In genomic region chr16:72858611-72859493, GRCh38 we compare ENCODE assay signal across 13 cellular contexts.
DNase-seq lines count a peak whose midpoint lies in the region; ATAC-seq and TF ChIP-seq lines count a peak whose summit lies in the region.
"Had no signal": no experiment of that assay in that cellular context is flagged by ENCODE, and none has a peak within 500 bp of the region (broad histone marks: within the 10 kb centered on the region; RNA-seq: fewer than 3 reads in every experiment).

No MANE protein-coding gene starts in this region.

- H3K9me3 ChIP-seq in left ventricle myocardium inferior (replicated peaks): no peaks in the 10 kb centered on the region
- no peaks in the 10 kb centered on the region for H3K9me3 ChIP-seq in trophoblast cell (ENCODE audit: insufficient read depth, low read depth, low read length)

- H3K79me2 ChIP-seq in trophoblast cell (ENCODE audit: control insufficient read depth, insufficient read depth, low read length, poor library complexity): no peaks in the 10 kb centered on the region

- no peak overlapping the region for H4K12ac ChIP-seq in trophoblast cell (ENCODE audit: low read depth, low read length)

- H3K4me1 Mint-ChIP-seq in activated naive CD8-positive, alpha-beta T cell treated with anti-CD3 and anti-CD28 coated beads, Interleukin-2, amount 50 U/mL, for 24 hours: no peaks in the 10 kb centered on the region
- no peaks in the 10 kb centered on the region for H3K4me1 Mint-ChIP-seq in activated naive CD8-positive, alpha-beta T cell treated with anti-CD3 and anti-CD28 coated beads for 36 hours
- no peaks in the 10 kb centered on the region for H3K4me1 Mint-ChIP-seq in stimulated activated naive CD8-positive, alpha-beta T cell treated with anti-CD3 and anti-CD28 coated beads, Interleukin-15, amount 100 ng/mL, for 72 hours
- peaks cover 3% of the 10 kb centered on the region for H3K4me1 Mint-ChIP-seq in glutamatergic neuron (ENCODE audit: low read depth, unreplicated experiment)

- H3K9ac ChIP-seq in trophoblast cell (ENCODE audit: low read length): no peak overlapping the region

- H3K27me3 Mint-ChIP-seq in activated naive CD8-positive, alpha-beta T cell treated with anti-CD3 and anti-CD28 coated beads, Interleukin-2, amount 50 U/mL, for 24 hours: peaks cover 2% of the 10 kb centered on the region
- H3K27me3 Mint-ChIP-seq in activated naive CD8-positive, alpha-beta T cell treated with anti-CD3 and anti-CD28 coated beads for 36 hours: no peaks in the 10 kb centered on the region
- peaks cover 8% of the 10 kb centered on the region for H3K27me3 Mint-ChIP-seq in stimulated activated naive CD8-positive, alpha-beta T cell treated with anti-CD3 and anti-CD28 coated beads, Interleukin-15, amount 100 ng/mL, for 72 hours
- H3K27me3 Mint-ChIP-seq in glutamatergic neuron (ENCODE audit: unreplicated experiment): peaks cover 2% of the 10 kb centered on the region
- H3K27me3 Mint-ChIP-seq: naive B cell had no signal

- no peak overlapping the region for H3K4me3 Mint-ChIP-seq in activated naive CD8-positive, alpha-beta T cell treated with anti-CD3 and anti-CD28 coated beads, Interleukin-2, amount 50 U/mL, for 24 hours
- no peak overlapping the region for H3K4me3 Mint-ChIP-seq in activated naive CD8-positive, alpha-beta T cell treated with anti-CD3 and anti-CD28 coated beads for 36 hours
- H3K4me3 Mint-ChIP-seq in stimulated activated naive CD8-positive, alpha-beta T cell treated with anti-CD3 and anti-CD28 coated beads, Interleukin-15, amount 100 ng/mL, for 72 hours: no peak overlapping the region
- H3K4me3 Mint-ChIP-seq in glutamatergic neuron (ENCODE audit: unreplicated experiment): no peak overlapping the region
- H3K4me3 Mint-ChIP-seq: activated CD4-positive, alpha-beta T cell treated with anti-CD3 and anti-CD28 coated beads, Interleukin-2, amount 10 ng/mL, durations not matched to agents 7 days and 5 days; naive B cell had no signal

- H2BK12ac ChIP-seq in trophoblast cell (ENCODE audit: low read length): no peak overlapping the region

- H4K8ac ChIP-seq in trophoblast cell (ENCODE audit: low read depth, low read length): peak overlapping the region; percentile 0

- no peak for TF ChIP-seq CTCF in left ventricle myocardium inferior (IDR thresholded peaks at IDR 0.05; ENCODE audit: borderline replicate concordance)
- TF ChIP-seq CTCF in glutamatergic neuron (IDR thresholded peaks at IDR 0.05; ENCODE audit: partially characterized antibody, unreplicated experiment): no peak

- no peak overlapping the region for H2BK120ac ChIP-seq in trophoblast cell (ENCODE audit: insufficient read depth, low read length, poor library complexity)

- intact Hi-C loops in left ventricle myocardium inferior (cut with micrococcal nuclease): no loop called here

- no peaks in the 10 kb centered on the region for H3K27me3 ChIP-seq in left ventricle myocardium inferior (ENCODE audit: low read depth)
- H3K27me3 ChIP-seq in trophoblast cell (ENCODE audit: insufficient read depth, low read length): no peaks in the 10 kb centered on the region

- peak overlapping the region; percentile 38 for H3K27ac Mint-ChIP-seq in activated naive CD8-positive, alpha-beta T cell treated with anti-CD3 and anti-CD28 coated beads, Interleukin-2, amount 50 U/mL, for 24 hours
- no peak overlapping the region for H3K27ac Mint-ChIP-seq in activated naive CD8-positive, alpha-beta T cell treated with anti-CD3 and anti-CD28 coated beads for 36 hours
- H3K27ac Mint-ChIP-seq in stimulated activated naive CD8-positive, alpha-beta T cell treated with anti-CD3 and anti-CD28 coated beads, Interleukin-15, amount 100 ng/mL, for 72 hours: peak overlapping the region in 1 of 2 donors; percentile 39
- no peak overlapping the region for H3K27ac Mint-ChIP-seq in glutamatergic neuron (ENCODE audit: unreplicated experiment)
- H3K27ac Mint-ChIP-seq: activated CD4-positive, alpha-beta T cell treated with anti-CD3 and anti-CD28 coated beads, Interleukin-2, amount 10 ng/mL, durations not matched to agents 7 days and 5 days; naive B cell had no signal

- peaks cover 42% of the 10 kb centered on the region for H3K4me1 ChIP-seq in left ventricle myocardium inferior
- H3K4me1 ChIP-seq in trophoblast cell (ENCODE audit: control insufficient read depth in 1 of 2, insufficient read depth in 2 of 2, low read length in 2 of 2): peaks cover 13 to 15% of the 10 kb centered on the region in 2 experiments

- no peak for DNase-seq in activated naive CD8-positive, alpha-beta T cell treated with anti-CD3 and anti-CD28 coated beads, Interleukin-2, amount 50 U/mL, for 24 hours
- no peak for DNase-seq in activated naive CD8-positive, alpha-beta T cell treated with anti-CD3 and anti-CD28 coated beads for 36 hours
- DNase-seq in left ventricle myocardium inferior: no peak
- peak; percentile 76 to 94 for DNase-seq in trophoblast cell
- no peak for DNase-seq in stimulated activated naive CD8-positive, alpha-beta T cell treated with anti-CD3 and anti-CD28 coated beads, Interleukin-15, amount 100 ng/mL, for 72 hours
- no peak for DNase-seq in glutamatergic neuron
- no peak for DNase-seq in NCI-H2081 (lab: John Stamatoyannopoulos, UW)
- no peak for DNase-seq in ureter (ENCODE audit: low spot score)
- DNase-seq: activated CD4-positive, alpha-beta T cell treated with anti-CD3 and anti-CD28 coated beads, Interleukin-2, amount 10 ng/mL, durations not matched to agents 7 days and 5 days; activated effector memory CD4-positive, alpha-beta T cell treated with Interleukin-2 at 50 U/mL for 16 hours; DMS53; HCEC 1CT; naive B cell had no signal

- WGBS in trophoblast cell (ENCODE audit: extremely low coverage, insufficient coverage, insufficient read length): no CpG with 5 or more reads among the region's 22 CpGs

- H3K23ac ChIP-seq in trophoblast cell (ENCODE audit: low read length): no peak overlapping the region

- ATAC-seq in activated naive CD8-positive, alpha-beta T cell treated with anti-CD3 and anti-CD28 coated beads, Interleukin-2, amount 50 U/mL, for 24 hours: no peak
- ATAC-seq in stimulated activated naive CD8-positive, alpha-beta T cell treated with anti-CD3 and anti-CD28 coated beads, Interleukin-15, amount 100 ng/mL, for 72 hours: no peak

- no peak overlapping the region for H3K18ac ChIP-seq in trophoblast cell (ENCODE audit: low read length)

- no peak overlapping the region for H4K91ac ChIP-seq in trophoblast cell (ENCODE audit: low read depth, low read length)

- H2BK5ac ChIP-seq in trophoblast cell (ENCODE audit: low read depth, low read length, poor library complexity): no peak overlapping the region

- H3K27ac ChIP-seq in left ventricle myocardium inferior (replicated peaks) (peak overlapping the region; percentile 53), trophoblast cell (ENCODE audit: low read depth, low read length) (peak overlapping the region; percentile 55)

- no peaks in the 10 kb centered on the region for H3K36me3 Mint-ChIP-seq in activated naive CD8-positive, alpha-beta T cell treated with anti-CD3 and anti-CD28 coated beads, Interleukin-2, amount 50 U/mL, for 24 hours (ENCODE audit: low read depth)
- no peaks in the 10 kb centered on the region for H3K36me3 Mint-ChIP-seq in activated naive CD8-positive, alpha-beta T cell treated with anti-CD3 and anti-CD28 coated beads for 36 hours
- no peaks in the 10 kb centered on the region for H3K36me3 Mint-ChIP-seq in glutamatergic neuron (ENCODE audit: unreplicated experiment)

- H3K4me2 ChIP-seq in trophoblast cell (ENCODE audit: low read length): peak overlapping the region; percentile 24

- no peaks in the 10 kb centered on the region for H3K9me3 Mint-ChIP-seq in activated naive CD8-positive, alpha-beta T cell treated with anti-CD3 and anti-CD28 coated beads, Interleukin-2, amount 50 U/mL, for 24 hours
- H3K9me3 Mint-ChIP-seq in activated naive CD8-positive, alpha-beta T cell treated with anti-CD3 and anti-CD28 coated beads for 36 hours: no peaks in the 10 kb centered on the region
- H3K9me3 Mint-ChIP-seq in stimulated activated naive CD8-positive, alpha-beta T cell treated with anti-CD3 and anti-CD28 coated beads, Interleukin-15, amount 100 ng/mL, for 72 hours: no peaks in the 10 kb centered on the region
- peaks cover 2% of the 10 kb centered on the region for H3K9me3 Mint-ChIP-seq in glutamatergic neuron (ENCODE audit: unreplicated experiment)
- H3K9me3 Mint-ChIP-seq: activated CD4-positive, alpha-beta T cell treated with anti-CD3 and anti-CD28 coated beads, Interleukin-2, amount 10 ng/mL, durations not matched to agents 7 days and 5 days had no signal

- H3K4ac ChIP-seq in trophoblast cell (ENCODE audit: low read depth, low read length): no peak overlapping the region

- H2AK5ac ChIP-seq in trophoblast cell (ENCODE audit: low read length): no peak overlapping the region

- H3K4me3 ChIP-seq in left ventricle myocardium inferior (no peak overlapping the region), trophoblast cell (ENCODE audit: low read depth, low read length) (no peak overlapping the region)

- H3K79me1 ChIP-seq in trophoblast cell (ENCODE audit: low read length): peaks cover 6% of the 10 kb centered on the region

- H2AFZ ChIP-seq in trophoblast cell (ENCODE audit: insufficient read depth, low read length, poor library complexity): no peak overlapping the region

- no peak overlapping the region for H3K14ac ChIP-seq in trophoblast cell (ENCODE audit: low read length)

- H3K36me3 ChIP-seq in left ventricle myocardium inferior (no peaks in the 10 kb centered on the region), trophoblast cell (ENCODE audit: control insufficient read depth in 1 of 2, insufficient read depth in 2 of 2, low read length in 2 of 2) (peaks cover 0 to 2% of the 10 kb centered on the region in 2 experiments)

Comparison
In these comparisons a context has a peak if more than half of its experiments do, and no peak if none do; other contexts are left out.
1. DNase-seq: peak in trophoblast cell (2 of 2); none in activated naive CD8-positive, alpha-beta T cell treated with anti-CD3 and anti-CD28 coated beads, Interleukin-2, amount 50 U/mL, for 24 hours (single experiment), activated naive CD8-positive, alpha-beta T cell treated with anti-CD3 and anti-CD28 coated beads for 36 hours (single experiment), left ventricle myocardium inferior (single experiment), stimulated activated naive CD8-positive, alpha-beta T cell treated with anti-CD3 and anti-CD28 coated beads, Interleukin-15, amount 100 ng/mL, for 72 hours (0 of 2), glutamatergic neuron (single experiment), NCI-H2081 (0 of 2) and ureter (single experiment).